ENCODE assay signal across 13 cellular contexts in genomic region chr17:63894021-63894420, GRCh38. TPM values are rescaled to one million over a fixed set of nuclear protein-coding genes. Genes with fewer than 3 reads are reported as not detected.
A peak's percentile ranks its signal among the peaks of the same experiment; 100 is the strongest.
DNase-seq lines count a peak whose midpoint lies in the region; TF ChIP-seq lines count a peak whose summit lies in the region.
"Not testable (repeated sequence)": the region's sequence is repeated elsewhere in the genome, so short reads cannot be mapped to it uniquely, and the experiment has no call there.
"Had no signal": no experiment of that assay in that cellular context is flagged by ENCODE, and none has a peak within 500 bp of the region (broad histone marks: within the 10 kb centered on the region; RNA-seq: fewer than 3 reads in every experiment).

No MANE protein-coding gene starts in this region.

- intact Hi-C loops in posterior vena cava (cut with DNase I) = not testable (repeated sequence)

- H3K27me3 ChIP-seq in endodermal cell (ENCODE audit: control insufficient read depth, insufficient read depth, low read length, poor library complexity, severe bottlenecking) = not testable (repeated sequence)

- not testable (repeated sequence) for H3K9me3 Mint-ChIP-seq in endodermal cell

- not testable (repeated sequence) for H3K4me1 ChIP-seq in endodermal cell (ENCODE audit: control insufficient read depth, insufficient read depth, low read length)

- H3K4me3 Mint-ChIP-seq in endodermal cell = not testable (repeated sequence)

- DNase-seq in activated CD8-positive, alpha-beta memory T cell treated with anti-CD3 and anti-CD28 coated beads for 24 hours = peak; percentile 38
- peak; percentile 69 for DNase-seq in endodermal cell
- peak; percentile 48 for DNase-seq in islet precursor cell
- peak; percentile 10 for DNase-seq in posterior vena cava (ENCODE audit: low spot score)

- H3K9me3 ChIP-seq in endodermal cell (ENCODE audit: control insufficient read depth, low read length) = not testable (repeated sequence)

- not testable (repeated sequence) for H3K27ac ChIP-seq in endodermal cell (ENCODE audit: low read depth, low read length)

- not testable (repeated sequence) for H3K36me3 Mint-ChIP-seq in endodermal cell (ENCODE audit: low read depth)

- 72% methylated on average over 3 of the region's 3 CpGs for WGBS in endodermal cell (ENCODE audit: insufficient coverage in 1 of 2, insufficient read length in 1 of 2), 2 experiments

- not testable (repeated sequence) for TF ChIP-seq CTCF in endodermal cell (conservative IDR thresholded peaks at IDR 0.05)

- not testable (repeated sequence) for H3K9ac ChIP-seq in endodermal cell (ENCODE audit: extremely low read depth, low read length, poor library complexity, severe bottlenecking)

- not testable (repeated sequence) for H3K4me3 ChIP-seq in endodermal cell (ENCODE audit: low read length)

- not testable (repeated sequence) for H3K4me1 Mint-ChIP-seq in endodermal cell

- not testable (repeated sequence) for H3K27me3 Mint-ChIP-seq in endodermal cell (ENCODE audit: insufficient read depth)

- not testable (repeated sequence) for H3K27ac Mint-ChIP-seq in endodermal cell

- not testable (repeated sequence) for H3K36me3 ChIP-seq in endodermal cell (ENCODE audit: control insufficient read depth, insufficient read depth, low read length)

RNA-seq across cellular contexts. Expression of gene CSH1, which starts 2.4 kb away (rescaled TPM):
- under 1 TPM in 1 of 2 donors, not detected in 1; 0.64 TPM for total RNA-seq in endodermal cell
- not detected for polyA plus RNA-seq in endodermal cell (2013, experiment 1 of 2)
- polyA plus RNA-seq in endodermal cell (2013, experiment 2 of 2) = not detected
- total RNA-seq in posterior vena cava = not detected
- total RNA-seq: A673; CD4-positive, alpha-beta memory T cell; CD8-positive, alpha-beta memory T cell; Daoy; G401; GM12878 had no signal
- polyA plus RNA-seq: AG04450; CD14-positive monocyte; CD4-positive, alpha-beta memory T cell; CD4-positive, CD25-positive, alpha-beta regulatory T cell; CD8-positive, alpha-beta memory T cell; GM12878 had no signal

RNA-seq across cellular contexts. Expression of gene GH2, which starts 12.3 kb away (rescaled TPM):
- total RNA-seq in endodermal cell (under 1 TPM; 0.42 to 0.49 TPM), posterior vena cava (not detected)
- not detected for polyA plus RNA-seq in endodermal cell (2013, experiment 1 of 2)
- not detected for polyA plus RNA-seq in endodermal cell (2013, experiment 2 of 2)
- total RNA-seq: A673; CD4-positive, alpha-beta memory T cell; CD4-positive, CD25-positive, alpha-beta regulatory T cell; CD8-positive, alpha-beta memory T cell; Daoy; G401; GM12878 had no signal
- polyA plus RNA-seq: AG04450; CD14-positive monocyte; CD4-positive, alpha-beta memory T cell; CD4-positive, CD25-positive, alpha-beta regulatory T cell; CD8-positive, alpha-beta memory T cell; GM12878 had no signal

RNA-seq across cellular contexts. Expression of gene CSHL1, which starts 17.0 kb away (rescaled TPM):
- total RNA-seq in endodermal cell (not detected), posterior vena cava (not detected)
- polyA plus RNA-seq in endodermal cell (2013, experiment 1 of 2) = not detected
- polyA plus RNA-seq in endodermal cell (2013, experiment 2 of 2) = not detected
- total RNA-seq: A673; CD4-positive, alpha-beta memory T cell; CD4-positive, CD25-positive, alpha-beta regulatory T cell; CD8-positive, alpha-beta memory T cell; Daoy; G401; GM12878 had no signal
- polyA plus RNA-seq: AG04450; CD14-positive monocyte; CD4-positive, alpha-beta memory T cell; CD4-positive, CD25-positive, alpha-beta regulatory T cell; CD8-positive, alpha-beta memory T cell; GM12878 had no signal

RNA-seq across cellular contexts. Expression of gene CSH2, which starts 20.5 kb away (rescaled TPM):
- total RNA-seq in endodermal cell (under 1 TPM in 1 of 2 donors, not detected in 1; 0.57 TPM), posterior vena cava (not detected)
- not detected for polyA plus RNA-seq in endodermal cell (2013, experiment 1 of 2)
- polyA plus RNA-seq in endodermal cell (2013, experiment 2 of 2) = not detected
- total RNA-seq: A673; CD4-positive, alpha-beta memory T cell; CD8-positive, alpha-beta memory T cell; Daoy; G401; GM12878 had no signal
- polyA plus RNA-seq: AG04450; CD14-positive monocyte; CD4-positive, alpha-beta memory T cell; CD4-positive, CD25-positive, alpha-beta regulatory T cell; CD8-positive, alpha-beta memory T cell; GM12878 had no signal

RNA-seq across cellular contexts. Expression of gene GH1, which starts 24.6 kb away (rescaled TPM):
- not detected for total RNA-seq in endodermal cell
- not detected for polyA plus RNA-seq in endodermal cell (2013, experiment 1 of 2)
- polyA plus RNA-seq in endodermal cell (2013, experiment 2 of 2) = not detected
- not detected for total RNA-seq in posterior vena cava
- total RNA-seq: A673; CD4-positive, alpha-beta memory T cell; CD4-positive, CD25-positive, alpha-beta regulatory T cell; CD8-positive, alpha-beta memory T cell; Daoy; G401; GM12878 had no signal
- polyA plus RNA-seq: AG04450; CD14-positive monocyte; CD4-positive, alpha-beta memory T cell; CD8-positive, alpha-beta memory T cell had no signal

Comparison
In these comparisons a context has a peak if more than half of its experiments do, and no peak if none do; other contexts are left out.
1. DNase-seq: peak in every context shown above with its lines; median percentile 69 in endodermal cell; 48 in islet precursor cell; 38 in activated CD8-positive, alpha-beta memory T cell treated with anti-CD3 and anti-CD28 coated beads for 24 hours; 10 in posterior vena cava.